Comparison of ENCODE assay signal across 1 cellular context in genomic region chr10:921471-922414, GRCh38.
TF ChIP-seq lines count a peak whose summit lies in the region.

No MANE protein-coding gene starts in this region.

TF ChIP-seq in K562, 482 proteins besides CTCF, POLR2A, EP300 and RAD21 (continued from another document and continues in another):
- TF ChIP-seq JUN (IDR thresholded peaks at IDR 0.05; ENCODE audit: borderline replicate concordance, low read depth, low read length) (no peak), JUN (CRISPR knock-in tag; IDR thresholded peaks at IDR 0.05; ENCODE audit: borderline replicate concordance) (no peak), RBM39 (optimal IDR thresholded peaks at IDR 0.05; ENCODE audit: low read depth, low read length) (no peak), ZSCAN32 (CRISPR knock-in tag; IDR thresholded peaks at IDR 0.05) (no peak), POLR2AphosphoS5 (IDR thresholded peaks at IDR 0.05; ENCODE audit: control insufficient read depth, insufficient read depth, low read depth, low read length) (0 out of 2 replicates have a peak, but pooled peaks have one; percentile 9), ZNF79 (CRISPR knock-in tag; IDR thresholded peaks at IDR 0.05; ENCODE audit: low read depth) (no peak), ZNF282 (CRISPR knock-in tag; IDR thresholded peaks at IDR 0.05) (no peak), C11orf30 (IDR thresholded peaks at IDR 0.05; ENCODE audit: low read depth) (peak; percentile 99), ETV6 (IDR thresholded peaks at IDR 0.05; ENCODE audit: borderline replicate concordance in 1 of 2, low read depth in 2 of 2, low read length in 1 of 2) (no peak), ETV6 (CRISPR knock-in tag; IDR thresholded peaks at IDR 0.05; ENCODE audit: borderline replicate concordance) (no peak), E2F3 (CRISPR knock-in tag; IDR thresholded peaks at IDR 0.05) (no peak), TAL1 (IDR thresholded peaks at IDR 0.05) (no peak), U2AF1 (optimal IDR thresholded peaks at IDR 0.05; ENCODE audit: low read depth, low read length) (no peak), U2AF2 (optimal IDR thresholded peaks at IDR 0.05; ENCODE audit: low read depth, low read length) (no peak), ZNF253 (CRISPR knock-in tag; conservative IDR thresholded peaks at IDR 0.05) (no peak), STAG1 (CRISPR knock-in tag; IDR thresholded peaks at IDR 0.05; ENCODE audit: borderline replicate concordance) (0 out of 2 replicates have a peak, but pooled peaks have one; percentile 10), UBTF (IDR thresholded peaks at IDR 0.05; ENCODE audit: borderline replicate concordance in 1 of 2, low read depth in 2 of 2, low read length in 2 of 2) (no peak), MAFF (IDR thresholded peaks at IDR 0.05; ENCODE audit: low read length) (peak; percentile 97), MEIS2 (IDR thresholded peaks at IDR 0.05; ENCODE audit: partially characterized antibody) (peak; percentile 17), HDAC1 (IDR thresholded peaks at IDR 0.05) (0 out of 4 replicates have a peak, but pooled peaks of 1 of the 2 experiments have one; percentile 41), MAFG (tag; conservative IDR thresholded peaks at IDR 0.05) (peak; percentile 97), BRCA1 (IDR thresholded peaks at IDR 0.05) (no peak), BRCA1 (CRISPR knock-in tag; IDR thresholded peaks at IDR 0.05) (no peak), PKNOX1 (IDR thresholded peaks at IDR 0.05) (peak; percentile 45; the same call in 1 of the 2 replicates), FOSL1 (tag; conservative IDR thresholded peaks at IDR 0.05) (peak; percentile 64), CCNT2 (IDR thresholded peaks at IDR 0.05; ENCODE audit: borderline replicate concordance, extremely low read depth, insufficient read length, low read depth, low read length) (no peak), MAFK (IDR thresholded peaks at IDR 0.05; ENCODE audit: low read length) (peak; percentile 96), DPF2 (IDR thresholded peaks at IDR 0.05) (0 out of 2 replicates have a peak, but pooled peaks have one; percentile 15), KDM1A (IDR thresholded peaks at IDR 0.05) (no peak), HMBOX1 (IDR thresholded peaks at IDR 0.05) (peak; percentile 75), AFF1 (IDR thresholded peaks at IDR 0.05; ENCODE audit: low read depth in 1 of 2, partially characterized antibody in 2 of 2) (no peak), E2F5 (CRISPR knock-in tag; IDR thresholded peaks at IDR 0.05) (no peak)
- TF ChIP-seq, protein P1, sequence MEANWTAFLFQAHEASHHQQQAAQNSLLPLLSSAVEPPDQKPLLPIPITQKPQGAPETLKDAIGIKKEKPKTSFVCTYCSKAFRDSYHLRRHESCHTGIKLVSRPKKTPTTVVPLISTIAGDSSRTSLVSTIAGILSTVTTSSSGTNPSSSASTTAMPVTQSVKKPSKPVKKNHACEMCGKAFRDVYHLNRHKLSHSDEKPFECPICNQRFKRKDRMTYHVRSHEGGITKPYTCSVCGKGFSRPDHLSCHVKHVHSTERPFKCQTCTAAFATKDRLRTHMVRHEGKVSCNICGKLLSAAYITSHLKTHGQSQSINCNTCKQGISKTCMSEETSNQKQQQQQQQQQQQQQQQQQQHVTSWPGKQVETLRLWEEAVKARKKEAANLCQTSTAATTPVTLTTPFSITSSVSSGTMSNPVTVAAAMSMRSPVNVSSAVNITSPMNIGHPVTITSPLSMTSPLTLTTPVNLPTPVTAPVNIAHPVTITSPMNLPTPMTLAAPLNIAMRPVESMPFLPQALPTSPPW (CRISPR knock-in tag; IDR thresholded peaks at IDR 0.05): 0 out of 2 replicates have a peak, but pooled peaks have one; percentile 1
- TF ChIP-seq, protein P2, sequence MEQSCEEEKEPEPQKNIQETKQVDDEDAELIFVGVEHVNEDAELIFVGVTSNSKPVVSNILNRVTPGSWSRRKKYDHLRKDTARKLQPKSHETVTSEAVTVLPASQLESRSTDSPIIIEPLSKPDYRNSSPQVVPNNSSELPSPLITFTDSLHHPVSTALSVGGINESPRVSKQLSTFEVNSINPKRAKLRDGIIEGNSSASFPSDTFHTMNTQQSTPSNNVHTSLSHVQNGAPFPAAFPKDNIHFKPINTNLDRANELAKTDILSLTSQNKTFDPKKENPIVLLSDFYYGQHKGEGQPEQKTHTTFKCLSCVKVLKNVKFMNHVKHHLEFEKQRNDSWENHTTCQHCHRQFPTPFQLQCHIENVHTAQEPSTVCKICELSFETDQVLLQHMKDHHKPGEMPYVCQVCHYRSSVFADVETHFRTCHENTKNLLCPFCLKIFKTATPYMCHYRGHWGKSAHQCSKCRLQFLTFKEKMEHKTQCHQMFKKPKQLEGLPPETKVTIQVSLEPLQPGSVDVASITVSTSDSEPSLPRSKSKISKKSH (CRISPR knock-in tag; IDR thresholded peaks at IDR 0.05): no peak
- TF ChIP-seq, protein P3, sequence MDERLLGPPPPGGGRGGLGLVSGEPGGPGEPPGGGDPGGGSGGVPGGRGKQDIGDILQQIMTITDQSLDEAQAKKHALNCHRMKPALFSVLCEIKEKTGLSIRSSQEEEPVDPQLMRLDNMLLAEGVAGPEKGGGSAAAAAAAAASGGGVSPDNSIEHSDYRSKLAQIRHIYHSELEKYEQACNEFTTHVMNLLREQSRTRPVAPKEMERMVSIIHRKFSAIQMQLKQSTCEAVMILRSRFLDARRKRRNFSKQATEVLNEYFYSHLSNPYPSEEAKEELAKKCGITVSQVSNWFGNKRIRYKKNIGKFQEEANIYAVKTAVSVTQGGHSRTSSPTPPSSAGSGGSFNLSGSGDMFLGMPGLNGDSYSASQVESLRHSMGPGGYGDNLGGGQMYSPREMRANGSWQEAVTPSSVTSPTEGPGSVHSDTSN (CRISPR knock-in tag; IDR thresholded peaks at IDR 0.05; ENCODE audit: low read depth): no peak
- TF ChIP-seq, protein P3 (tag; conservative IDR thresholded peaks at IDR 0.05; ENCODE audit: low read depth): peak; percentile 28; the same call in 1 of the 2 replicates
- TF ChIP-seq, protein P4, sequence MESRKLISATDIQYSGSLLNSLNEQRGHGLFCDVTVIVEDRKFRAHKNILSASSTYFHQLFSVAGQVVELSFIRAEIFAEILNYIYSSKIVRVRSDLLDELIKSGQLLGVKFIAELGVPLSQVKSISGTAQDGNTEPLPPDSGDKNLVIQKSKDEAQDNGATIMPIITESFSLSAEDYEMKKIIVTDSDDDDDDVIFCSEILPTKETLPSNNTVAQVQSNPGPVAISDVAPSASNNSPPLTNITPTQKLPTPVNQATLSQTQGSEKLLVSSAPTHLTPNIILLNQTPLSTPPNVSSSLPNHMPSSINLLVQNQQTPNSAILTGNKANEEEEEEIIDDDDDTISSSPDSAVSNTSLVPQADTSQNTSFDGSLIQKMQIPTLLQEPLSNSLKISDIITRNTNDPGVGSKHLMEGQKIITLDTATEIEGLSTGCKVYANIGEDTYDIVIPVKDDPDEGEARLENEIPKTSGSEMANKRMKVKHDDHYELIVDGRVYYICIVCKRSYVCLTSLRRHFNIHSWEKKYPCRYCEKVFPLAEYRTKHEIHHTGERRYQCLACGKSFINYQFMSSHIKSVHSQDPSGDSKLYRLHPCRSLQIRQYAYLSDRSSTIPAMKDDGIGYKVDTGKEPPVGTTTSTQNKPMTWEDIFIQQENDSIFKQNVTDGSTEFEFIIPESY (CRISPR knock-in tag; IDR thresholded peaks at IDR 0.05): peak; percentile 48; the same call in 1 of the 2 replicates
- TF ChIP-seq, protein P5, sequence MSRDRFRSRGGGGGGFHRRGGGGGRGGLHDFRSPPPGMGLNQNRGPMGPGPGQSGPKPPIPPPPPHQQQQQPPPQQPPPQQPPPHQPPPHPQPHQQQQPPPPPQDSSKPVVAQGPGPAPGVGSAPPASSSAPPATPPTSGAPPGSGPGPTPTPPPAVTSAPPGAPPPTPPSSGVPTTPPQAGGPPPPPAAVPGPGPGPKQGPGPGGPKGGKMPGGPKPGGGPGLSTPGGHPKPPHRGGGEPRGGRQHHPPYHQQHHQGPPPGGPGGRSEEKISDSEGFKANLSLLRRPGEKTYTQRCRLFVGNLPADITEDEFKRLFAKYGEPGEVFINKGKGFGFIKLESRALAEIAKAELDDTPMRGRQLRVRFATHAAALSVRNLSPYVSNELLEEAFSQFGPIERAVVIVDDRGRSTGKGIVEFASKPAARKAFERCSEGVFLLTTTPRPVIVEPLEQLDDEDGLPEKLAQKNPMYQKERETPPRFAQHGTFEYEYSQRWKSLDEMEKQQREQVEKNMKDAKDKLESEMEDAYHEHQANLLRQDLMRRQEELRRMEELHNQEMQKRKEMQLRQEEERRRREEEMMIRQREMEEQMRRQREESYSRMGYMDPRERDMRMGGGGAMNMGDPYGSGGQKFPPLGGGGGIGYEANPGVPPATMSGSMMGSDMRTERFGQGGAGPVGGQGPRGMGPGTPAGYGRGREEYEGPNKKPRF (IDR thresholded peaks at IDR 0.05; ENCODE audit: low read depth, low read length): no peak
